In genomic region chr10:97600616-97601015, GRCh38 we compare ENCODE assay signal across 25 cellular contexts. TPM values are rescaled to one million over a fixed set of nuclear protein-coding genes. Genes with fewer than 3 reads are reported as not detected.
"Had no signal": no experiment of that assay in that cellular context is flagged by ENCODE, and none has a peak within 500 bp of the region (broad histone marks: within the 10 kb centered on the region; RNA-seq: fewer than 3 reads in every experiment).

No MANE protein-coding gene starts in this region.

- H3K9me3 ChIP-seq: breast epithelium, SJSA1 had no signal

- H3K4me1 ChIP-seq: breast epithelium had no signal

- H3K27ac ChIP-seq: breast epithelium, SJSA1 had no signal

- ATAC-seq: activated CD4-positive, CD25-positive, alpha-beta regulatory T cell treated with anti-CD3 and anti-CD28 coated beads, Interleukin-2, amount 50 U/mL, for 24 hours; activated CD8-positive, alpha-beta T cell treated with anti-CD3 and anti-CD28 coated beads for 36 hours; activated T-cell treated with anti-CD3 and anti-CD28 coated beads, Interleukin-2, amount 50 U/mL, for 72 hours; SK-N-SH treated with all-trans-retinoic acid at 6 μM for 48 hours had no signal

- H3K36me3 ChIP-seq: breast epithelium, SJSA1 had no signal

- H3K27me3 ChIP-seq: breast epithelium, SJSA1 had no signal

- H3K4me3 ChIP-seq: breast epithelium, SJSA1 had no signal

- DNase-seq: activated CD4-positive, alpha-beta T cell treated with anti-CD3 and anti-CD28 coated beads for 4 hours; activated CD8-positive, alpha-beta memory T cell treated with anti-CD3 and anti-CD28 coated beads, Interleukin-2, amount 50 U/mL, for 4 hours; activated CD8-positive, alpha-beta T cell treated with anti-CD3 and anti-CD28 coated beads for 36 hours; activated naive CD4-positive, alpha-beta T cell treated with anti-CD3 and anti-CD28 coated beads, Interleukin-2, amount 50 U/mL, for 16 hours; activated T-cell treated with anti-CD3 and anti-CD28 coated beads, Interleukin-2, amount 50 U/mL, for 72 hours; aorta; central memory CD4-positive, alpha-beta T cell; Kasumi-1; KBM-7; NCI-H1048; NCI-H146; NCI-H187 treated with DMSO at 0.1 percent for 48 hours; NCI-H2081 treated with DMSO at 0.1 percent for 48 hours; NCI-H2171 treated with DMSO at 0.1 percent for 48 hours; NCI-H226; NCI-H526; NCI-H774; RPMI8226; SHP77 had no signal

RNA-seq across cellular contexts. Expression of gene C10orf62, which starts 11.1 kb away (rescaled TPM):
- total RNA-seq: activated CD8-positive, alpha-beta T cell treated with anti-CD3 and anti-CD28 coated beads for 36 hours; activated T-cell treated with anti-CD3 and anti-CD28 coated beads, Interleukin-2, amount 50 U/mL, for 72 hours; activated T-helper 2 cell treated with anti-CD3 and anti-CD28 coated beads, Interferon-gamma antibody, Interleukin-2, Interleukin-4, amounts not matched to agents 10 μg/mL and 5 μg/mL and 100 μg/mL, durations not matched to agents 14 hours and 24 hours and 36 hours; OCI-LY7; SJSA1 had no signal

RNA-seq across cellular contexts. Expression of gene HOGA1, which starts 16.4 kb away (rescaled TPM):
- total RNA-seq: activated CD8-positive, alpha-beta T cell treated with anti-CD3 and anti-CD28 coated beads for 36 hours; activated T-cell treated with anti-CD3 and anti-CD28 coated beads, Interleukin-2, amount 50 U/mL, for 72 hours; activated T-helper 2 cell treated with anti-CD3 and anti-CD28 coated beads, Interferon-gamma antibody, Interleukin-2, Interleukin-4, amounts not matched to agents 10 μg/mL and 5 μg/mL and 100 μg/mL, durations not matched to agents 14 hours and 24 hours and 36 hours had no signal

RNA-seq across cellular contexts. Expression of gene ANKRD2, which starts 28.0 kb away (rescaled TPM):
- total RNA-seq: activated CD8-positive, alpha-beta T cell treated with anti-CD3 and anti-CD28 coated beads for 36 hours; activated T-cell treated with anti-CD3 and anti-CD28 coated beads, Interleukin-2, amount 50 U/mL, for 72 hours; breast epithelium; OCI-LY7; SJSA1 had no signal
